8 cellular contexts compared by ENCODE assay signal in the genomic region with DNA sequence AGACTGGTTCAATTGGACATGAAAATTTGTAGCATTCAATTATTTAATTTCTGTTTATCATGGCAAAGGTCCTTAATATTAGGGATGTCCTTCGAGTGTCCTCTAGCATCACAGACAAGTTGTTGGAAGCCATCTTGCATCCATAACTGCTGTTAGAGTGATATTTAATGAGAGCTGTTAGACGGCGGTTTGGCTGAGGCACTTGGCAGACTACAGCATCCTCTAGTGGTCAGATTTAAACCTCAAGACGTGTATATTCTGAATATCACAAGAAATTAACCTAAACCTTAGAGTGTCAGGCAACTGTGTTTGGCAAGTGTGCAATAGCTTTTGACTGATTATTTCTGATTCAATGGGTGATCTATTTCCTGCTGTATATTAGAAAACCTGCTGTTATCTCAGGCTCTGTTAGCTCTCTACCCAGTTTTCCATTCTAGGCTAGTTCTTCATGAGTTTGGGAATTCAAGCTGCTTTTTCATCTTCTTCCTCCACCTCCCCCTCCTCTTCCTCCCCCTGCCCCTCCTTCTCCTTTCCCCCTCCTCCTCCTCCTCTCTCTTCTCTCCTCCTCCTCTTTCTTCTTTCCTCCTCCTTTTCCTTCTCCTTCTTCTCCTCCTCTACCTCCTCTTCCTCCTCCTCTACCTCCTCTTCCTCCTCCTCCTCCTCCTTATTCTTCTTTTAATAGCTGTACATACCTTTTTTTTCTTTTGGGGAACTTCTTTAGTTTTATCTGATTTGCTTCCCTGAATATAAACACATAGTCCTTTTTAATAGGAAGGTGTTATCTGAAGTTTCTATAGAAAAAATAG. TPM values are rescaled to one million over a fixed set of nuclear protein-coding genes. Genes with fewer than 3 reads are reported as not detected.
A peak's percentile ranks its signal among the peaks of the same experiment; 100 is the strongest.
DNase-seq lines count a peak whose midpoint lies in the region; ATAC-seq and TF ChIP-seq lines count a peak whose summit lies in the region.

No MANE protein-coding gene starts in this region.

- H3K14ac ChIP-seq in neuronal stem cell (ENCODE audit: low read length): no peak overlapping the region

- H2BK12ac ChIP-seq in neuronal stem cell (ENCODE audit: low read length): no peak overlapping the region

- WGBS in neuronal stem cell (ENCODE audit: extremely low coverage in 2 of 2, insufficient read length in 2 of 2, insufficient replicate concordance in 1 of 2), 2 donors: no CpG with 5 or more reads among the region's 4 CpGs

- H2AK5ac ChIP-seq in neuronal stem cell (ENCODE audit: low read depth, low read length): no peak overlapping the region

- no peak overlapping the region for H3K27ac ChIP-seq in neuronal stem cell (replicated peaks; ENCODE audit: low read length)

- peak overlapping the region; percentile 73 for H2AFZ ChIP-seq in neuronal stem cell (ENCODE audit: low read length)

- POLR2A ChIA-PET in activated CD4-positive, alpha-beta memory T cell treated with anti-CD3 and anti-CD28 coated beads, Interleukin-2, amount 10 ng/mL, durations not matched to agents 7 days and 5 days (lab: Charles Lee): no interaction called here

- ATAC-seq in GM19452 (IDR thresholded peaks at IDR 0.05; ENCODE audit: unreplicated experiment) (peak; percentile 85), HG03439 (IDR thresholded peaks at IDR 0.05; ENCODE audit: unreplicated experiment) (peak; percentile 91)

- no peak overlapping the region for H3K18ac ChIP-seq in neuronal stem cell (ENCODE audit: low read length)

- no peak overlapping the region for H3K4me2 ChIP-seq in neuronal stem cell (ENCODE audit: insufficient read depth, low read length, poor library complexity, severe bottlenecking)

- H2BK120ac ChIP-seq in neuronal stem cell (ENCODE audit: low read depth, low read length): no peak overlapping the region

- CTCF ChIA-PET in activated CD4-positive, alpha-beta memory T cell treated with anti-CD3 and anti-CD28 coated beads, Interleukin-2, amount 10 ng/mL, durations not matched to agents 7 days and 5 days (lab: Charles Lee): interaction anchor here (0.6 to 1.5 kb wide), 8 partner anchors 10 to 634 kb away, joined by 3 to 18 read pairs (median 3); no protein-coding TSS in a partner anchor

- no peak overlapping the region for H2BK5ac ChIP-seq in neuronal stem cell (ENCODE audit: low read length)

- H3K4me3 ChIP-seq in fibroblast of villous mesenchyme (ENCODE audit: low read depth, low read length): no peak overlapping the region
- no peak overlapping the region for H3K4me3 ChIP-seq in neuronal stem cell (ENCODE audit: low read length in 2 of 2)

- no peak overlapping the region for H3K9ac ChIP-seq in neuronal stem cell (ENCODE audit: low read depth, low read length, poor library complexity)

- peak; percentile 90 for TF ChIP-seq CTCF in fibroblast of villous mesenchyme (IDR thresholded peaks at IDR 0.05; ENCODE audit: insufficient read depth, low read depth, low read length)

- no peaks in the 10 kb centered on the region for H3K9me3 ChIP-seq in neuronal stem cell (replicated peaks in 1 of 2; ENCODE audit: control insufficient read depth in 2 of 2, insufficient read depth in 1 of 2, low read depth in 1 of 2, low read length in 2 of 2)

- H3K79me1 ChIP-seq in neuronal stem cell (ENCODE audit: low read depth, low read length): no peaks in the 10 kb centered on the region

- no peaks in the 10 kb centered on the region for H3K4me1 Mint-ChIP-seq in activated CD4-positive, alpha-beta memory T cell treated with anti-CD3 and anti-CD28 coated beads, Interleukin-2, amount 10 ng/mL, durations not matched to agents 7 days and 5 days

- no peak overlapping the region for H3K23ac ChIP-seq in neuronal stem cell (ENCODE audit: low read depth, low read length, poor library complexity)

- H3K36me3 ChIP-seq in neuronal stem cell (replicated peaks in 1 of 2; ENCODE audit: control insufficient read depth in 2 of 2, insufficient read depth in 2 of 2, low read length in 2 of 2): no peaks in the 10 kb centered on the region

- H3K4me3 Mint-ChIP-seq in activated CD4-positive, alpha-beta memory T cell treated with anti-CD3 and anti-CD28 coated beads, Interleukin-2, amount 10 ng/mL, durations not matched to agents 7 days and 5 days: no peak overlapping the region

- no peaks in the 10 kb centered on the region for H3K27me3 Mint-ChIP-seq in activated CD4-positive, alpha-beta memory T cell treated with anti-CD3 and anti-CD28 coated beads, Interleukin-2, amount 10 ng/mL, durations not matched to agents 7 days and 5 days

- H2BK15ac ChIP-seq in neuronal stem cell (ENCODE audit: low read length): no peak overlapping the region

- peaks cover 0 to 1% of the 10 kb centered on the region in 2 donors for H3K4me1 ChIP-seq in neuronal stem cell (ENCODE audit: control insufficient read depth in 2 of 2, insufficient read depth in 1 of 2, low read depth in 1 of 2, low read length in 2 of 2)

- no peaks in the 10 kb centered on the region for H3K36me3 Mint-ChIP-seq in activated CD4-positive, alpha-beta memory T cell treated with anti-CD3 and anti-CD28 coated beads, Interleukin-2, amount 10 ng/mL, durations not matched to agents 7 days and 5 days (ENCODE audit: low read depth)

- H4K8ac ChIP-seq in neuronal stem cell (ENCODE audit: low read depth, low read length): no peak overlapping the region

- no peaks in the 10 kb centered on the region for H3K27me3 ChIP-seq in neuronal stem cell (ENCODE audit: control insufficient read depth in 3 of 3, insufficient read depth in 3 of 3, low read depth in 1 of 3, low read length in 3 of 3)

- DNase-seq in DMS53 treated with DMSO at 0.1 percent for 48 hours (lab: John Stamatoyannopoulos, UW; ENCODE audit: unreplicated experiment): peak; percentile 65
- peak; percentile 63 for DNase-seq in NCI-H510A (lab: John Stamatoyannopoulos, UW)
- peak; percentile 28 for DNase-seq in activated CD4-positive, alpha-beta memory T cell treated with anti-CD3 and anti-CD28 coated beads, Interleukin-2, amount 10 ng/mL, durations not matched to agents 7 days and 5 days
- peak; percentile 68 for DNase-seq in fibroblast of villous mesenchyme (ENCODE audit: low read depth)
- DNase-seq in neuronal stem cell (ENCODE audit: low spot score): peak; percentile 41
- no peak for DNase-seq in effector CD8-positive, alpha-beta T cell (lab: John Stamatoyannopoulos, UW)

- no peak overlapping the region for H3K4ac ChIP-seq in neuronal stem cell (ENCODE audit: low read length)

- H4K91ac ChIP-seq in neuronal stem cell (ENCODE audit: low read depth, low read length, poor library complexity): no peak overlapping the region

- no peak overlapping the region for H3K27ac Mint-ChIP-seq in activated CD4-positive, alpha-beta memory T cell treated with anti-CD3 and anti-CD28 coated beads, Interleukin-2, amount 10 ng/mL, durations not matched to agents 7 days and 5 days

- no peaks in the 10 kb centered on the region for H3K9me3 Mint-ChIP-seq in activated CD4-positive, alpha-beta memory T cell treated with anti-CD3 and anti-CD28 coated beads, Interleukin-2, amount 10 ng/mL, durations not matched to agents 7 days and 5 days

RNA-seq across cellular contexts. Expression of a gene that starts 8.6 kb away (rescaled TPM):
- total RNA-seq in activated CD4-positive, alpha-beta memory T cell treated with anti-CD3 and anti-CD28 coated beads, Interleukin-2, amount 10 ng/mL, durations not matched to agents 7 days and 5 days: not detected
- 0.32 TPM in 1 of 2 replicates, not detected in the other for total RNA-seq in fibroblast of villous mesenchyme
- polyA plus RNA-seq in neuronal stem cell (2013, experiment 1 of 2): not detected
- polyA plus RNA-seq in neuronal stem cell (2013, experiment 2 of 2): not detected

RNA-seq across cellular contexts. Expression of a gene that starts 40.4 kb away (rescaled TPM):
- 1 to 10 TPM; 1.3 to 1.9 TPM for total RNA-seq in activated CD4-positive, alpha-beta memory T cell treated with anti-CD3 and anti-CD28 coated beads, Interleukin-2, amount 10 ng/mL, durations not matched to agents 7 days and 5 days
- 3.2 and 3.5 TPM in 2 replicates for total RNA-seq in fibroblast of villous mesenchyme
- polyA plus RNA-seq in neuronal stem cell (2013, experiment 1 of 2): 32.6 TPM
- polyA plus RNA-seq in neuronal stem cell (2013, experiment 2 of 2): 33.8 TPM

RNA-seq across cellular contexts. Expression of a gene that starts 55.6 kb away (rescaled TPM):
- total RNA-seq in activated CD4-positive, alpha-beta memory T cell treated with anti-CD3 and anti-CD28 coated beads, Interleukin-2, amount 10 ng/mL, durations not matched to agents 7 days and 5 days: not detected
- total RNA-seq in fibroblast of villous mesenchyme: not detected in 2 replicates
- not detected for polyA plus RNA-seq in neuronal stem cell (2013, experiment 1 of 2)
- polyA plus RNA-seq in neuronal stem cell (2013, experiment 2 of 2): not detected
